Comparison of ENCODE assay signal across 14 cellular contexts in genomic region chr9:97560851-97561250, GRCh38.
"Had no signal": no experiment of that assay in that cellular context is flagged by ENCODE, and none has a peak within 500 bp of the region (broad histone marks: within the 10 kb centered on the region; RNA-seq: fewer than 3 reads in every experiment).

No MANE protein-coding gene starts in this region.

- FAIRE-seq: kidney had no signal

- ATAC-seq: activated CD8-positive, alpha-beta T cell treated with anti-CD3 and anti-CD28 coated beads, Interleukin-2, amount 10 ng/mL, durations not matched to agents 7 days and 5 days; effector memory CD8-positive, alpha-beta T cell; stimulated activated memory B cell treated with anti-CD40 and anti-IgM and Interleukin-4, amounts not matched to agents 10 μg/mL and 1 μg/mL and 100 μg/mL, for 72 hours had no signal

- H3K27ac ChIP-seq: epithelial cell of prostate, hepatocyte, prostate gland had no signal

- DNase-seq: activated CD4-positive, alpha-beta T cell treated with anti-CD3 and anti-CD28 coated beads, Interleukin-2, amount 10 ng/mL, durations not matched to agents 24 days and 14 days; activated CD4-positive, CD25-positive, alpha-beta regulatory T cell; activated CD8-positive, alpha-beta T cell treated with anti-CD3 and anti-CD28 coated beads, Interleukin-2, amount 10 ng/mL, durations not matched to agents 7 days and 5 days; activated naive CD4-positive, alpha-beta T cell treated with Interleukin-2 at 50 U/mL for 16 hours; aorta; effector memory CD8-positive, alpha-beta T cell; kidney; mesendoderm; nephron progenitor cell; trophoblast cell had no signal
